ENCODE assay signal across 9 cellular contexts in the genomic region with DNA sequence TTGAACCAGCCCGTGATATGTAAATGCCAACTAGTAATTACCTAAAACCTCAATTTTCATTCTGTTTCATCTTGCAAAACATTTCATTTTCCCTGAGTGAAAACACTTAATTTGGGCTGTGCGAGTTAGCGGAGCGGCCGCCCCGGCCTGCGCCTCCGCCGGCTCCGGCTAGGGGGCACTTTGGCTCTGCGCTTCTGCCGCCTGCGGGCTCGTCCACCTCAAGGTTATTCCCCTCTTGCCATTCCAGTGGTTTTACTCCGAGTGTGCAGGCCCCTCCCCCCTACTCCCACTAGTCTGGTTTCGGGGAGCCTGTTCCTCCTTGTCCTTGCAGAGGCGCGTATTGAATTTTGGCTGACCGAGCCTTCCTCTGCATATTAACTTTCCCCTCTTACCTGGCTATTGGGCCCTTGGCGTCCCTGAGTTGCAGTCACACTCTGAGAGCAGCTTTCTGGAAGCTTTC. TPM values are rescaled to one million over a fixed set of nuclear protein-coding genes. Genes with fewer than 3 reads are reported as not detected.
DNase-seq lines count a peak whose midpoint lies in the region; FAIRE-seq and TF ChIP-seq lines count a peak whose summit lies in the region.
"Had no signal": no experiment of that assay in that cellular context is flagged by ENCODE, and none has a peak within 500 bp of the region (broad histone marks: within the 10 kb centered on the region; RNA-seq: fewer than 3 reads in every experiment).

No MANE protein-coding gene starts in this region.

- DNase-seq in AG20443 (ENCODE audit: low spot score) (peak; percentile 70), KBM-7 (peak; percentile 70), endothelial cell of umbilical vein (ENCODE audit: low read depth, low spot score) (peak; percentile 44), mucosa of gallbladder (ENCODE audit: low spot score) (peak; percentile 43), occipital lobe (lab: John Stamatoyannopoulos, UW) (no peak), COLO829 (ENCODE audit: low spot score) (no peak)
- no peak for DNase-seq in activated CD8-positive, alpha-beta memory T cell treated with anti-CD3 and anti-CD28 coated beads, Interleukin-2, amount 50 U/mL, for 4 hours
- no peak for DNase-seq in CD8-positive, alpha-beta memory T cell
- DNase-seq: NCI-H146 had no signal

- in situ Hi-C loops in KBM-7 (cut with MboI; ENCODE audit: low pct_unique_long_range_greater_than_20kb, low sequenced_read_pairs): no loop called here

- intact Hi-C loops in endothelial cell of umbilical vein (cut with micrococcal nuclease): no loop called here

- peak; percentile 37 for FAIRE-seq in endothelial cell of umbilical vein (lab: Jason Lieb, UNC)

- no peak for TF ChIP-seq POLR2A in endothelial cell of umbilical vein (IDR thresholded peaks at IDR 0.05; ENCODE audit: low read depth, low read length)

- H3K4me3 Mint-ChIP-seq in CD8-positive, alpha-beta memory T cell: no peak overlapping the region

- H3K36me3 Mint-ChIP-seq in CD8-positive, alpha-beta memory T cell: peaks cover 0 to 16% (median 7%) of the 10 kb centered on the region in 3 donors

- no peaks in the 10 kb centered on the region for H3K9me3 Mint-ChIP-seq in CD8-positive, alpha-beta memory T cell

- no peaks in the 10 kb centered on the region for H3K27me3 ChIP-seq in endothelial cell of umbilical vein (ENCODE audit: control insufficient read depth in 2 of 2, insufficient read depth in 2 of 2, low read length in 2 of 2)
- H3K27me3 ChIP-seq in CD8-positive, alpha-beta memory T cell (ENCODE audit: insufficient read depth, low read length, poor library complexity, severe bottlenecking): no peaks in the 10 kb centered on the region

- no peaks in the 10 kb centered on the region for H3K9me1 ChIP-seq in endothelial cell of umbilical vein (replicated peaks; ENCODE audit: control insufficient read depth, extremely low read depth, insufficient read depth, low read length)

- H2AFZ ChIP-seq in endothelial cell of umbilical vein (ENCODE audit: low read depth, low read length): no peak overlapping the region

- peak; percentile 78 to 89 for TF ChIP-seq CTCF in endothelial cell of umbilical vein (IDR thresholded peaks at IDR 0.05; ENCODE audit: extremely low read depth in 1 of 2, insufficient read depth in 1 of 2, low read depth in 1 of 2, low read length in 2 of 2)

- no peak overlapping the region for H3K9ac ChIP-seq in endothelial cell of umbilical vein (replicated peaks; ENCODE audit: extremely low read depth, insufficient read depth, low read length)

- H3K79me2 ChIP-seq in endothelial cell of umbilical vein (ENCODE audit: control insufficient read depth, insufficient read depth, low read length): peaks cover 7% of the 10 kb centered on the region

- no TSS peak for BruUV-seq in endothelial cell of umbilical vein (replicated peaks; lab: Mats Ljungman, UMichigan)

- H3K27me3 Mint-ChIP-seq in CD8-positive, alpha-beta memory T cell: no peaks in the 10 kb centered on the region

- CTCF ChIA-PET in endothelial cell of umbilical vein (lab: Charles Lee): interaction anchor here (0.8 to 2.1 kb wide), 5 partner anchors 7 to 339 kb away, joined by 3 to 5 read pairs (median 4); no protein-coding TSS in a partner anchor
- CTCF ChIA-PET in CD8-positive, alpha-beta memory T cell (lab: Charles Lee): no interaction called here

- no peak overlapping the region for H3K4me3 ChIP-seq in endothelial cell of umbilical vein (replicated peaks in 1 of 3; ENCODE audit: insufficient read depth in 1 of 3, low read depth in 1 of 3, low read length in 3 of 3)
- no peak overlapping the region for H3K4me3 ChIP-seq in CD8-positive, alpha-beta memory T cell (ENCODE audit: low read length)

- H3K27ac ChIP-seq in endothelial cell of umbilical vein (ENCODE audit: insufficient read depth, low read depth, low read length): peak overlapping the region; percentile 87
- H3K27ac ChIP-seq in CD8-positive, alpha-beta memory T cell (ENCODE audit: low read depth, low read length): no peak overlapping the region

- peaks cover 11 to 30% (median 29%) of the 10 kb centered on the region in 3 donors for H3K4me1 Mint-ChIP-seq in CD8-positive, alpha-beta memory T cell

- H4K20me1 ChIP-seq in endothelial cell of umbilical vein (replicated peaks; ENCODE audit: control insufficient read depth, extremely low read depth, insufficient read depth, low read length): no peaks in the 10 kb centered on the region

- dilution Hi-C loops in endothelial cell of umbilical vein (cut with MboI; ENCODE audit: extremely low pct_ligation_motif_present, low sequenced_read_pairs): no loop called here

- H3K27ac Mint-ChIP-seq in CD8-positive, alpha-beta memory T cell: peak overlapping the region in 1 of 8 donors; percentile 49

- H3K36me3 ChIP-seq in endothelial cell of umbilical vein (ENCODE audit: control insufficient read depth in 2 of 2, extremely low read depth in 1 of 2, insufficient read depth in 2 of 2, low read length in 2 of 2): no peaks in the 10 kb centered on the region
- no peaks in the 10 kb centered on the region for H3K36me3 ChIP-seq in CD8-positive, alpha-beta memory T cell (ENCODE audit: insufficient read depth, low read length)

- peaks cover 30% of the 10 kb centered on the region for H3K4me1 ChIP-seq in endothelial cell of umbilical vein (ENCODE audit: control insufficient read depth, extremely low read depth, insufficient read depth, low read length)
- no peaks in the 10 kb centered on the region for H3K4me1 ChIP-seq in CD8-positive, alpha-beta memory T cell (ENCODE audit: insufficient read depth, low read length)

- POLR2A ChIA-PET in endothelial cell of umbilical vein (lab: Charles Lee): no interaction called here
- POLR2A ChIA-PET in CD8-positive, alpha-beta memory T cell (lab: Charles Lee): no interaction called here

- H3K9me3 ChIP-seq in endothelial cell of umbilical vein (replicated peaks; ENCODE audit: control insufficient read depth, insufficient read depth, low read length): no peaks in the 10 kb centered on the region
- H3K9me3 ChIP-seq in CD8-positive, alpha-beta memory T cell (ENCODE audit: low read length): no peaks in the 10 kb centered on the region

- H3K4me2 ChIP-seq in endothelial cell of umbilical vein (ENCODE audit: insufficient read depth, low read length): peak overlapping the region; percentile 28

TF ChIP-seq in endothelial cell of umbilical vein, 7 proteins besides CTCF, POLR2A, EP300 and RAD21:
- TF ChIP-seq EZH2 (IDR thresholded peaks at IDR 0.05; ENCODE audit: borderline replicate concordance, low read depth, low read length, severe bottlenecking) (no peak), GATA2 (IDR thresholded peaks at IDR 0.05; ENCODE audit: insufficient read depth, insufficient read length, low read depth, low read length) (no peak), JUN (IDR thresholded peaks at IDR 0.05; ENCODE audit: borderline replicate concordance, insufficient read depth, insufficient read length, low read depth) (no peak), MYC (IDR thresholded peaks at IDR 0.05; ENCODE audit: low read depth, low read length) (no peak), FOS (IDR thresholded peaks at IDR 0.05; ENCODE audit: borderline replicate concordance, insufficient read depth, low read length) (no peak), POLR2AphosphoS5 (IDR thresholded peaks at IDR 0.05; ENCODE audit: insufficient read depth, low read depth, low read length) (no peak)
- TF ChIP-seq, protein P1, sequence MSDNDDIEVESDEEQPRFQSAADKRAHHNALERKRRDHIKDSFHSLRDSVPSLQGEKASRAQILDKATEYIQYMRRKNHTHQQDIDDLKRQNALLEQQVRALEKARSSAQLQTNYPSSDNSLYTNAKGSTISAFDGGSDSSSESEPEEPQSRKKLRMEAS (IDR thresholded peaks at IDR 0.05; ENCODE audit: insufficient read depth, insufficient read length): no peak
TF ChIP-seq in endothelial cell of umbilical vein: peak in this region for 0.

RNA-seq across cellular contexts. Expression of a gene that starts 55.6 kb away (rescaled TPM):
- total RNA-seq in endothelial cell of umbilical vein: 22.8 and 26.5 TPM in 2 replicates
- 19.5 and 20.1 TPM in 2 replicates for polyA plus RNA-seq in endothelial cell of umbilical vein
- 11.0 and 15.8 TPM in 2 replicates for polyA plus RNA-seq in endothelial cell of umbilical vein (2011; cell fraction: cytosol; rRNA removed)
- polyA plus RNA-seq in endothelial cell of umbilical vein (2011; cell fraction: nucleus; rRNA removed): 21.3 and 21.7 TPM in 2 replicates
- 15.3 and 18.1 TPM in 2 replicates for polyA plus RNA-seq in endothelial cell of umbilical vein (2012)
- polyA minus RNA-seq in endothelial cell of umbilical vein: 9.4 and 18.6 TPM in 2 replicates
- polyA minus RNA-seq in endothelial cell of umbilical vein (2011; cell fraction: cytosol; rRNA and poly(A)+ RNA removed): 5.4 TPM
- polyA minus RNA-seq in endothelial cell of umbilical vein (2011; cell fraction: nucleus; rRNA and poly(A)+ RNA removed): 10.7 and 22.7 TPM in 2 replicates
- 25.6 TPM for total RNA-seq in mucosa of gallbladder
- 10 to 100 TPM; 18.2 to 22.2 TPM for total RNA-seq in CD8-positive, alpha-beta memory T cell
- polyA plus RNA-seq in CD8-positive, alpha-beta memory T cell: 5.1 TPM
- total RNA-seq in occipital lobe: 9.2 TPM

RNA-seq across cellular contexts. Expression of a gene that starts 58.0 kb away (rescaled TPM):
- total RNA-seq in endothelial cell of umbilical vein (44.5 and 45.9 TPM in 2 replicates), mucosa of gallbladder (39.0 TPM), occipital lobe (29.6 TPM)
- 21.0 and 30.0 TPM in 2 replicates for polyA plus RNA-seq in endothelial cell of umbilical vein
- 30.1 and 35.7 TPM in 2 replicates for polyA plus RNA-seq in endothelial cell of umbilical vein (2011; cell fraction: cytosol; rRNA removed)
- 16.9 and 17.5 TPM in 2 replicates for polyA plus RNA-seq in endothelial cell of umbilical vein (2011; cell fraction: nucleus; rRNA removed)
- polyA plus RNA-seq in endothelial cell of umbilical vein (2012): 35.6 and 39.8 TPM in 2 replicates
- 50.9 and 54.5 TPM in 2 replicates for polyA minus RNA-seq in endothelial cell of umbilical vein
- 19.4 TPM for polyA minus RNA-seq in endothelial cell of umbilical vein (2011; cell fraction: cytosol; rRNA and poly(A)+ RNA removed)
- polyA minus RNA-seq in endothelial cell of umbilical vein (2011; cell fraction: nucleus; rRNA and poly(A)+ RNA removed): 8.4 and 10.9 TPM in 2 replicates
- 10 to 100 TPM; 67.7 to 69.1 TPM for total RNA-seq in CD8-positive, alpha-beta memory T cell
- 40.4 TPM for polyA plus RNA-seq in CD8-positive, alpha-beta memory T cell

Comparison
In these comparisons a context has a peak if more than half of its experiments do, and no peak if none do; other contexts are left out.
1. DNase-seq: peak in AG20443 (single experiment), KBM-7 (single experiment), endothelial cell of umbilical vein (single experiment) and mucosa of gallbladder (single experiment); none in activated CD8-positive, alpha-beta memory T cell treated with anti-CD3 and anti-CD28 coated beads, Interleukin-2, amount 50 U/mL, for 4 hours (single experiment), CD8-positive, alpha-beta memory T cell (0 of 5), occipital lobe (single experiment) and COLO829 (single experiment).